In genomic region chr11:73217810-73218105, GRCh38 we compare ENCODE assay signal across 1 cellular context.
TF ChIP-seq lines count a peak whose summit lies in the region.

No MANE protein-coding gene starts in this region.

TF ChIP-seq in K562, 482 proteins besides CTCF, POLR2A, EP300 and RAD21:
- TF ChIP-seq HMGN3 (IDR thresholded peaks at IDR 0.05; ENCODE audit: borderline replicate concordance, extremely low read depth, insufficient read length, low read depth, low read length) (no peak), ESRRA (IDR thresholded peaks at IDR 0.05; ENCODE audit: borderline replicate concordance, low read depth) (no peak), ZC3H4 (CRISPR knock-in tag; IDR thresholded peaks at IDR 0.05; ENCODE audit: borderline replicate concordance) (no peak), HMG20B (CRISPR knock-in tag; IDR thresholded peaks at IDR 0.05) (no peak), MAFG (tag; conservative IDR thresholded peaks at IDR 0.05) (no peak), NFRKB (IDR thresholded peaks at IDR 0.05; ENCODE audit: low read depth) (no peak), RBFOX2 (IDR thresholded peaks at IDR 0.05; ENCODE audit: low read depth, low read length) (no peak), FOXP4 (CRISPR knock-in tag; IDR thresholded peaks at IDR 0.05; ENCODE audit: borderline replicate concordance) (no peak), GTF2A2 (tag; IDR thresholded peaks at IDR 0.05) (no peak), ILF3 (IDR thresholded peaks at IDR 0.05; ENCODE audit: borderline replicate concordance) (no peak), FOXJ3 (CRISPR knock-in tag; IDR thresholded peaks at IDR 0.05) (no peak), MYNN (IDR thresholded peaks at IDR 0.05) (no peak), MYNN (CRISPR knock-in tag; IDR thresholded peaks at IDR 0.05) (no peak), GABPB2 (CRISPR knock-in tag; conservative IDR thresholded peaks at IDR 0.05) (no peak)
- TF ChIP-seq, protein P1, sequence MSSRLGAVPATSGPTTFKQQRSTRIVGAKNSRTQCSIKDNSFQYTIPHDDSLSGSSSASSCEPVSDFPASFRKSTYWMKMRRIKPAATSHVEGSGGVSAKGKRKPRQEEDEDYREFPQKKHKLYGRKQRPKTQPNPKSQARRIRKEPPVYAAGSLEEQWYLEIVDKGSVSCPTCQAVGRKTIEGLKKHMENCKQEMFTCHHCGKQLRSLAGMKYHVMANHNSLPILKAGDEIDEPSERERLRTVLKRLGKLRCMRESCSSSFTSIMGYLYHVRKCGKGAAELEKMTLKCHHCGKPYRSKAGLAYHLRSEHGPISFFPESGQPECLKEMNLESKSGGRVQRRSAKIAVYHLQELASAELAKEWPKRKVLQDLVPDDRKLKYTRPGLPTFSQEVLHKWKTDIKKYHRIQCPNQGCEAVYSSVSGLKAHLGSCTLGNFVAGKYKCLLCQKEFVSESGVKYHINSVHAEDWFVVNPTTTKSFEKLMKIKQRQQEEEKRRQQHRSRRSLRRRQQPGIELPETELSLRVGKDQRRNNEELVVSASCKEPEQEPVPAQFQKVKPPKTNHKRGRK (tag; IDR thresholded peaks at IDR 0.05) = no peak
- TF ChIP-seq, protein P2, sequence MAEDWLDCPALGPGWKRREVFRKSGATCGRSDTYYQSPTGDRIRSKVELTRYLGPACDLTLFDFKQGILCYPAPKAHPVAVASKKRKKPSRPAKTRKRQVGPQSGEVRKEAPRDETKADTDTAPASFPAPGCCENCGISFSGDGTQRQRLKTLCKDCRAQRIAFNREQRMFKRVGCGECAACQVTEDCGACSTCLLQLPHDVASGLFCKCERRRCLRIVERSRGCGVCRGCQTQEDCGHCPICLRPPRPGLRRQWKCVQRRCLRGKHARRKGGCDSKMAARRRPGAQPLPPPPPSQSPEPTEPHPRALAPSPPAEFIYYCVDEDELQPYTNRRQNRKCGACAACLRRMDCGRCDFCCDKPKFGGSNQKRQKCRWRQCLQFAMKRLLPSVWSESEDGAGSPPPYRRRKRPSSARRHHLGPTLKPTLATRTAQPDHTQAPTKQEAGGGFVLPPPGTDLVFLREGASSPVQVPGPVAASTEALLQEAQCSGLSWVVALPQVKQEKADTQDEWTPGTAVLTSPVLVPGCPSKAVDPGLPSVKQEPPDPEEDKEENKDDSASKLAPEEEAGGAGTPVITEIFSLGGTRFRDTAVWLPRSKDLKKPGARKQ (CRISPR knock-in tag; IDR thresholded peaks at IDR 0.05) = no peak
